ENCODE assay signal across 15 cellular contexts in the genomic region with DNA sequence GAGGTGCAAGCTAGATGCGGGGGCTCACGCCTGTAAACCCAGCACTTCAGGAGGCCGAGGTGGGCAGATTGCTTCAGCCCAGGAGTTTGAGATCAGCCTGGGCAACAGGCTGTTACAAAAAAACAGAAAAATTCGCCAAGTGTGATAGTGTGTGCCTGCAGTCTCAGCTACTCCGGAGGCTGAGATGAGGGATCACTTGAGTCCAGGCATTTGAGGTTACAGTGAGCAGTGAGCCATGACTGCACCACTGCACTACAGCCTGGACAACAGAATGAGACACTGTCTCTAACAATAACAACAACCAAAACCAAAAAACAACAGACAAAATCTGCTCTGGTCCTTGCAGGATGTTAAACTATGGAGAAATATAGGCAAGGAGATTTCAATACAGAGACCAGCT. TPM values are rescaled to one million over a fixed set of nuclear protein-coding genes. Genes with fewer than 3 reads are reported as not detected.
DNase-seq lines count a peak whose midpoint lies in the region; ATAC-seq and TF ChIP-seq lines count a peak whose summit lies in the region.
"Had no signal": no experiment of that assay in that cellular context is flagged by ENCODE, and none has a peak within 500 bp of the region (broad histone marks: within the 10 kb centered on the region; RNA-seq: fewer than 3 reads in every experiment).

No MANE protein-coding gene starts in this region.

- ATAC-seq in SK-N-SH treated with all-trans-retinoic acid at 6 μM for 48 hours (peak; percentile 62), gastrocnemius medialis (no peak), lower lobe of right lung (no peak)
- ATAC-seq: activated CD8-positive, alpha-beta T cell treated with anti-CD3 and anti-CD28 coated beads for 36 hours had no signal

- TF ChIP-seq POLR2A in gastrocnemius medialis (IDR thresholded peaks at IDR 0.05): no peak

- no peak overlapping the region for H3K27ac Mint-ChIP-seq in type B pancreatic cell
- H3K27ac Mint-ChIP-seq: activated CD8-positive, alpha-beta T cell treated with anti-CD3 and anti-CD28 coated beads for 36 hours had no signal

- H3K4me1 Mint-ChIP-seq in type B pancreatic cell (ENCODE audit: unreplicated experiment): peaks cover 27% of the 10 kb centered on the region

- intact Hi-C loops in gastrocnemius medialis (cut with DNase I; ENCODE audit: low total_unique reads) (no loop called here), lower lobe of right lung (cut with DNase I) (no loop called here)

- H3K27me3 ChIP-seq in iPS-18a (ENCODE audit: control insufficient read depth, insufficient read depth, low read length): no peaks in the 10 kb centered on the region
- H3K27me3 ChIP-seq in gastrocnemius medialis: no peaks in the 10 kb centered on the region
- no peaks in the 10 kb centered on the region for H3K27me3 ChIP-seq in lower lobe of right lung (ENCODE audit: low read depth)

- H3K27me3 Mint-ChIP-seq in type B pancreatic cell: no peaks in the 10 kb centered on the region
- H3K27me3 Mint-ChIP-seq: activated CD8-positive, alpha-beta T cell treated with anti-CD3 and anti-CD28 coated beads for 36 hours; activated naive CD4-positive, alpha-beta T cell treated with anti-CD3 and anti-CD28 coated beads, Interleukin-2, amount 50 U/mL, for 24 hours had no signal

- H3K36me3 ChIP-seq in iPS-18a (ENCODE audit: control insufficient read depth, low read depth, low read length) (no peaks in the 10 kb centered on the region), gastrocnemius medialis (no peaks in the 10 kb centered on the region), lower lobe of right lung (no peaks in the 10 kb centered on the region)

- H3K9ac ChIP-seq in iPS-18a (ENCODE audit: low read length): peak overlapping the region; percentile 4

- CTCF ChIA-PET in HEK293T (lab: Yijun Ruan, JAX): interaction anchor here (0.6 to 1.7 kb wide), 3 partner anchors 52 to 362 kb away, joined by 4 to 5 read pairs (median 4); a partner anchor contains a TSS

- peak; percentile 8 for DNase-seq in NCI-H510A treated with DMSO at 0.1 percent for 48 hours (lab: John Stamatoyannopoulos, UW)
- no peak for DNase-seq in NCI-H510A (lab: John Stamatoyannopoulos, UW)
- no peak for DNase-seq in gastrocnemius medialis
- no peak for DNase-seq in lower lobe of right lung
- DNase-seq in HEK293T (ENCODE audit: extremely low spot score): no peak
- no peak for DNase-seq in type B pancreatic cell (ENCODE audit: extremely low spot score, unreplicated experiment)
- DNase-seq: 8988T; activated CD8-positive, alpha-beta T cell treated with anti-CD3 and anti-CD28 coated beads for 36 hours; DND-41; NCI-H1092; NCI-H69 had no signal

- H3K4me3 ChIP-seq in iPS-18a (ENCODE audit: low read length): no peak overlapping the region
- no peak overlapping the region for H3K4me3 ChIP-seq in gastrocnemius medialis
- H3K4me3 ChIP-seq in lower lobe of right lung: no peak overlapping the region
- H3K4me3 ChIP-seq: skin epidermis had no signal

- in situ Hi-C loops in gastrocnemius medialis (cut with MboI; ENCODE audit: low sequenced_read_pairs in 4 of 4): no loop called here

- H3K4me1 ChIP-seq in iPS-18a (ENCODE audit: control insufficient read depth, low read depth, low read length): peaks cover 12% of the 10 kb centered on the region
- H3K4me1 ChIP-seq in gastrocnemius medialis: peaks cover 11 to 16% of the 10 kb centered on the region in 2 donors
- peaks cover 54% of the 10 kb centered on the region for H3K4me1 ChIP-seq in lower lobe of right lung

- no peak for TF ChIP-seq CTCF in gastrocnemius medialis (IDR thresholded peaks at IDR 0.05 in 4 of 5, conservative IDR thresholded peaks at IDR 0.05 in 1 of 5)
- TF ChIP-seq CTCF in lower lobe of right lung (IDR thresholded peaks at IDR 0.05): no peak
- no peak for TF ChIP-seq CTCF in type B pancreatic cell (conservative IDR thresholded peaks at IDR 0.05)

- no peaks in the 10 kb centered on the region for H3K9me3 Mint-ChIP-seq in type B pancreatic cell
- H3K9me3 Mint-ChIP-seq: activated CD8-positive, alpha-beta T cell treated with anti-CD3 and anti-CD28 coated beads for 36 hours; activated naive CD4-positive, alpha-beta T cell treated with anti-CD3 and anti-CD28 coated beads, Interleukin-2, amount 50 U/mL, for 24 hours had no signal

- no peak overlapping the region for H3K4me3 Mint-ChIP-seq in type B pancreatic cell
- H3K4me3 Mint-ChIP-seq: activated CD8-positive, alpha-beta T cell treated with anti-CD3 and anti-CD28 coated beads for 36 hours; activated naive CD4-positive, alpha-beta T cell treated with anti-CD3 and anti-CD28 coated beads, Interleukin-2, amount 50 U/mL, for 24 hours had no signal

- H3K36me3 Mint-ChIP-seq in type B pancreatic cell: peaks cover 5% of the 10 kb centered on the region

- POLR2A ChIA-PET in HEK293T (lab: Yijun Ruan, JAX): no interaction called here

- H3K9me3 ChIP-seq in iPS-18a (ENCODE audit: control insufficient read depth, low read depth, low read length) (no peaks in the 10 kb centered on the region), gastrocnemius medialis (no peaks in the 10 kb centered on the region), lower lobe of right lung (no peaks in the 10 kb centered on the region)

- H3K27ac ChIP-seq in iPS-18a (ENCODE audit: low read length) (no peak overlapping the region), gastrocnemius medialis (no peak overlapping the region), lower lobe of right lung (no peak overlapping the region)
- H3K27ac ChIP-seq: skin epidermis had no signal

TF ChIP-seq in SK-N-SH treated with all-trans-retinoic acid at 6 μM for 48 hours, 23 proteins besides CTCF, POLR2A, EP300 and RAD21 (continues in another document):
- TF ChIP-seq ZFP3 (CRISPR knock-in tag; IDR thresholded peaks at IDR 0.05) (no peak), ZNF70 (CRISPR knock-in tag; IDR thresholded peaks at IDR 0.05) (no peak), RARB (CRISPR knock-in tag; IDR thresholded peaks at IDR 0.05) (no peak), GLIS3 (CRISPR knock-in tag; IDR thresholded peaks at IDR 0.05) (no peak), TOX (CRISPR knock-in tag; IDR thresholded peaks at IDR 0.05; ENCODE audit: borderline replicate concordance) (no peak), ESRRG (CRISPR knock-in tag; IDR thresholded peaks at IDR 0.05) (no peak), BACH2 (CRISPR knock-in tag; IDR thresholded peaks at IDR 0.05; ENCODE audit: borderline replicate concordance) (no peak), ZC3H10 (CRISPR knock-in tag; IDR thresholded peaks at IDR 0.05) (no peak)
- TF ChIP-seq, protein P1, sequence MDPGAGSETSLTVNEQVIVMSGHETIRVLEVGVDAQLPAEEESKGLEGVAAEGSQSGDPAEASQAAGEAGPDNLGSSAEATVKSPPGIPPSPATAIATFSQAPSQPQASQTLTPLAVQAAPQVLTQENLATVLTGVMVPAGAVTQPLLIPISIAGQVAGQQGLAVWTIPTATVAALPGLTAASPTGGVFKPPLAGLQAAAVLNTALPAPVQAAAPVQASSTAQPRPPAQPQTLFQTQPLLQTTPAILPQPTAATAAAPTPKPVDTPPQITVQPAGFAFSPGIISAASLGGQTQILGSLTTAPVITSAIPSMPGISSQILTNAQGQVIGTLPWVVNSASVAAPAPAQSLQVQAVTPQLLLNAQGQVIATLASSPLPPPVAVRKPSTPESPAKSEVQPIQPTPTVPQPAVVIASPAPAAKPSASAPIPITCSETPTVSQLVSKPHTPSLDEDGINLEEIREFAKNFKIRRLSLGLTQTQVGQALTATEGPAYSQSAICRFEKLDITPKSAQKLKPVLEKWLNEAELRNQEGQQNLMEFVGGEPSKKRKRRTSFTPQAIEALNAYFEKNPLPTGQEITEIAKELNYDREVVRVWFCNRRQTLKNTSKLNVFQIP (CRISPR knock-in tag; IDR thresholded peaks at IDR 0.05; ENCODE audit: borderline replicate concordance, low read depth): no peak

TF ChIP-seq in HEK293T, 16 proteins besides CTCF, POLR2A, EP300 and RAD21:
- TF ChIP-seq SUZ12 (IDR thresholded peaks at IDR 0.05) (no peak), FOXM1 (IDR thresholded peaks at IDR 0.05; ENCODE audit: borderline replicate concordance) (no peak), CTBP1 (IDR thresholded peaks at IDR 0.05; ENCODE audit: borderline replicate concordance) (no peak), L3MBTL2 (conservative IDR thresholded peaks at IDR 0.05) (no peak), TARDBP (IDR thresholded peaks at IDR 0.05) (no peak)

RNA-seq across cellular contexts. Expression of a gene that starts 13.9 kb away (rescaled TPM):
- total RNA-seq in gastrocnemius medialis (10 to 100 TPM in 3 of 4 donors, 1 to 10 TPM in 1; 10.0 to 16.9 (median 12.1) TPM), lower lobe of right lung (39.4 TPM), type B pancreatic cell (ENCODE audit: low replicate concordance) (47.9 and 48.1 TPM in 2 replicates)

RNA-seq across cellular contexts. Expression of a gene that starts 28.1 kb away (rescaled TPM):
- total RNA-seq in gastrocnemius medialis (not detected), lower lobe of right lung (not detected), type B pancreatic cell (ENCODE audit: low replicate concordance) (not detected in 2 replicates)
- total RNA-seq: activated CD8-positive, alpha-beta T cell treated with anti-CD3 and anti-CD28 coated beads for 36 hours had no signal
